ENCODE assay signal across 17 cellular contexts in the genomic region with DNA sequence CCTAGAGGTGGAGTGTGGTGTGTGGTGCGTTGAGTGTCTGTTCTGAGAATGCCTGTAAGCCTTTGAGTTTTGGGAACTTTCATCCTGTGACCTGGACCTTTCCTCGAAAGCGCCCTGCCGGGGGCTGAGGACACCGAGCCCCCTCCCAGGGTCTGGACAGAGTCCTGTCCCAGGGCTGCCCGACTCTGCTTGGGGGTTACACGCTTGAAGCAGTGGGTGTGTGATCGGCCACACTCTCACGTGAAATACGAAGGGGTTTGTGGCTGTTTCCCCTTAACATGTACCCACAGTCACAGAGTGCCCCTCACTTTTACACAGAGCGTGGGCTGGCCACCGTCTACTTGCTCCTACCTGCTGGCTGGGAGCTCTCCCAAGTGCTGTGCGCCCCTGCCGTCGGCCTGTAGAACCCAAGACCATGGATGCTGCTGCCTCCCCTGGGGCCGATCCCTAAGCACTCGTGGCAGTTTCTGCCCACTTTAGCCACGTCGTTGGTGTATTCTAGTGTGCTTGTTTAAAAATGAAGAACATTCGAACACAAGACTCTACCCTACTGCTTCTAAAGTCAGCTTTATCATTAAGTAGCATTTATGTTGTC. TPM values are rescaled to one million over a fixed set of nuclear protein-coding genes. Genes with fewer than 3 reads are reported as not detected.
DNase-seq lines count a peak whose midpoint lies in the region; ATAC-seq and TF ChIP-seq lines count a peak whose summit lies in the region.
"Had no signal": no experiment of that assay in that cellular context is flagged by ENCODE, and none has a peak within 500 bp of the region (broad histone marks: within the 10 kb centered on the region; RNA-seq: fewer than 3 reads in every experiment).

No MANE protein-coding gene starts in this region.

- no peaks in the 10 kb centered on the region for H3K79me2 ChIP-seq in neural progenitor cell (ENCODE audit: low read depth)

- H3K9me3 ChIP-seq in neural progenitor cell (ENCODE audit: low read depth): no peaks in the 10 kb centered on the region

- H3F3A ChIP-seq in neural progenitor cell (ENCODE audit: low read depth): peaks cover 4% of the 10 kb centered on the region

- TF ChIP-seq CTCF in chondrocyte (IDR thresholded peaks at IDR 0.05) (no peak), neural progenitor cell (IDR thresholded peaks at IDR 0.05) (no peak), mesothelial cell of epicardium (IDR thresholded peaks at IDR 0.05; ENCODE audit: unreplicated experiment) (no peak)

- H3K27ac ChIP-seq in neural progenitor cell: no peak overlapping the region
- H3K27ac ChIP-seq: GM23248 had no signal

- intact Hi-C loops in left ventricle myocardium superior (cut with micrococcal nuclease): no loop called here
- intact Hi-C loops in left cardiac atrium (cut with DNase I): no loop called here

- H3K36me3 ChIP-seq in neural progenitor cell: no peaks in the 10 kb centered on the region

- no peak overlapping the region for H3K9ac ChIP-seq in neural progenitor cell
- H3K9ac ChIP-seq: GM23248 had no signal

- DNase-seq in left ventricle myocardium superior: peak; percentile 5
- no peak for DNase-seq in left cardiac atrium
- DNase-seq in chondrocyte (ENCODE audit: low spot score): peak; percentile 65
- DNase-seq in neural progenitor cell (ENCODE audit: low spot score): no peak
- no peak for DNase-seq in mesothelial cell of epicardium (ENCODE audit: low spot score in 2 of 2, unreplicated experiment in 2 of 2)
- no peak for DNase-seq in NCI-H1048 (lab: John Stamatoyannopoulos, UW)
- DNase-seq: ACHN; CD4-positive, alpha-beta memory T cell; GDM1; GM23248; KG1; NCI-H1105 treated with DMSO at 0.1 percent for 48 hours; NCI-H2171 treated with DMSO at 0.1 percent for 48 hours; NCI-H774; SHP77 treated with DMSO at 0.1 percent for 48 hours had no signal

- H3K4me1 Mint-ChIP-seq in chondrocyte (ENCODE audit: low read depth) (no peaks in the 10 kb centered on the region), neural progenitor cell (peaks cover 29% of the 10 kb centered on the region), mesothelial cell of epicardium (peaks cover 24% of the 10 kb centered on the region)

- H3K36me3 Mint-ChIP-seq in chondrocyte (ENCODE audit: low read depth) (peaks cover 10% of the 10 kb centered on the region), neural progenitor cell (peaks cover 30% of the 10 kb centered on the region), mesothelial cell of epicardium (peaks cover 19% of the 10 kb centered on the region)

- H4K20me1 ChIP-seq in neural progenitor cell (ENCODE audit: low read depth): peaks cover 14% of the 10 kb centered on the region

- peaks cover 14% of the 10 kb centered on the region for H3K4me1 ChIP-seq in neural progenitor cell

- H3K27ac Mint-ChIP-seq in chondrocyte (ENCODE audit: unreplicated experiment) (no peak overlapping the region), neural progenitor cell (peak overlapping the region; percentile 43), mesothelial cell of epicardium (no peak overlapping the region)

- H3K9me3 Mint-ChIP-seq in chondrocyte (ENCODE audit: low read depth): no peaks in the 10 kb centered on the region
- peaks cover 4% of the 10 kb centered on the region for H3K9me3 Mint-ChIP-seq in neural progenitor cell
- H3K9me3 Mint-ChIP-seq in mesothelial cell of epicardium: peaks cover 13% of the 10 kb centered on the region
- H3K9me3 Mint-ChIP-seq: CD4-positive, alpha-beta memory T cell had no signal

- H3K27me3 Mint-ChIP-seq in chondrocyte (ENCODE audit: low read depth): no peaks in the 10 kb centered on the region
- H3K27me3 Mint-ChIP-seq in neural progenitor cell (ENCODE audit: insufficient read depth, low read depth): no peaks in the 10 kb centered on the region
- H3K27me3 Mint-ChIP-seq in mesothelial cell of epicardium (ENCODE audit: low read depth): no peaks in the 10 kb centered on the region
- H3K27me3 Mint-ChIP-seq: CD4-positive, alpha-beta memory T cell had no signal

- ATAC-seq in left ventricle myocardium superior (no peak), left cardiac atrium (no peak), HG03469 (IDR thresholded peaks at IDR 0.05; ENCODE audit: unreplicated experiment) (no peak)

- no peak overlapping the region for H3K4me2 ChIP-seq in neural progenitor cell

- H3K27me3 ChIP-seq in neural progenitor cell: no peaks in the 10 kb centered on the region

- no peak overlapping the region for H2AFZ ChIP-seq in neural progenitor cell (replicated peaks)
- H2AFZ ChIP-seq: GM23248 had no signal

- no peak overlapping the region for H3K4me3 Mint-ChIP-seq in chondrocyte (ENCODE audit: unreplicated experiment)
- no peak overlapping the region for H3K4me3 Mint-ChIP-seq in neural progenitor cell
- no peak overlapping the region for H3K4me3 Mint-ChIP-seq in mesothelial cell of epicardium
- H3K4me3 Mint-ChIP-seq: CD4-positive, alpha-beta memory T cell had no signal

- no peak overlapping the region for H3K4me3 ChIP-seq in neural progenitor cell
- H3K4me3 ChIP-seq: GM23248 had no signal

RNA-seq across cellular contexts. Expression of a gene that starts 6.8 kb away (rescaled TPM):
- total RNA-seq in left ventricle myocardium superior (0.15 TPM), left cardiac atrium (not detected), chondrocyte (not detected in 3 replicates), neural progenitor cell (ENCODE audit: low replicate concordance) (not detected in 2 replicates), mesothelial cell of epicardium (1.8 to 2.6 TPM (median 2.3 TPM) in 3 replicates)
- total RNA-seq: CD4-positive, alpha-beta memory T cell; GM23248; NCI-H460 had no signal

Comparison
In these comparisons a context has a peak if more than half of its experiments do, and no peak if none do; other contexts are left out.
1. DNase-seq: peak in left ventricle myocardium superior (single experiment) and chondrocyte (single experiment); none in left cardiac atrium (single experiment), neural progenitor cell (single experiment), mesothelial cell of epicardium (0 of 2) and NCI-H1048 (single experiment).